17 cellular contexts compared by ENCODE assay signal in the genomic region with DNA sequence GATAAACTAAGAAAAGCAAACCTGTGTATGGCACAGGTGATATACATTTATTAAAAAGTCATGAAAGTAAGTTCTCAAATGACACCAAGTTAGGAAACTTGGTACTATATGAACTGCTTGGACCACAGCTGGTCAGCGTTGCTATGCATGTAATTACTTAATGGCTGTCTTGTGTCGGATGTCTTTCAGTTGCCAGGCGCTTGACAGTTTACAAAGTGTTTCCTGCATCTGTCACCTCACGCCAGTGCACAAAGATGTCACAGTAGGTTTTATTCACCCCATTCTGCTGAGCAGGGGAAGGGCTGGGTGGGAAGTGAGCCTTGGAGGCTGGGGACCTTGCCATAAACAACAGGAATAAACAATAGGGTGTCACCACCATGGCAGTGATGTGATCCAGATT.
"Had no signal": no experiment of that assay in that cellular context is flagged by ENCODE, and none has a peak within 500 bp of the region (broad histone marks: within the 10 kb centered on the region; RNA-seq: fewer than 3 reads in every experiment).

No MANE protein-coding gene starts in this region.

- H3K4me3 Mint-ChIP-seq: T-cell; T-helper 1 cell treated with Interleukin-12 subunit alpha and Interleukin-12 subunit beta and Interleukin-4 antibody, amounts not matched to agents 30 μg/mL and 1 μg/mL, for 36 hours had no signal

- DNase-seq: KBM-7, MV-4-11, NCI-H1048, NCI-H1105, NCI-H1436 treated with DMSO at 0.1 percent for 48 hours, NCI-H187, NCI-H2029, NCI-H2081 treated with DMSO at 0.1 percent for 48 hours, NCI-H2227 treated with DMSO at 0.1 percent for 48 hours, NCI-H526 treated with DMSO at 0.1 percent for 48 hours, Right ventricle myocardium superior, RPMI8226, SIG-M5, SK-N-SH, SW 1271, T-cell had no signal

- H3K4me1 Mint-ChIP-seq: T-cell had no signal

- ATAC-seq: T-cell had no signal

- H3K36me3 Mint-ChIP-seq: T-cell had no signal

- H3K27ac Mint-ChIP-seq: T-cell; T-helper 1 cell treated with Interleukin-12 subunit alpha and Interleukin-12 subunit beta and Interleukin-4 antibody, amounts not matched to agents 30 μg/mL and 1 μg/mL, for 36 hours had no signal
